In genomic region chr2:203061346-203061745, GRCh38 we compare ENCODE assay signal across 17 cellular contexts. TPM values are rescaled to one million over a fixed set of nuclear protein-coding genes. Genes with fewer than 3 reads are reported as not detected.
DNase-seq lines count a peak whose midpoint lies in the region; ATAC-seq and TF ChIP-seq lines count a peak whose summit lies in the region.
"Had no signal": no experiment of that assay in that cellular context is flagged by ENCODE, and none has a peak within 500 bp of the region (broad histone marks: within the 10 kb centered on the region; RNA-seq: fewer than 3 reads in every experiment).

No MANE protein-coding gene starts in this region.

- H3K4me2 ChIP-seq in hepatocyte: peak overlapping the region; percentile 26

- no peak overlapping the region for H3K27ac Mint-ChIP-seq in activated T-helper 17 cell treated with anti-CD3 and anti-CD28 coated beads, Interleukin-2, amount 50 U/mL, for 72 hours

- WGBS in hepatocyte (ENCODE audit: low lambda C conversion rate, missing lambda C conversion rate): 33% methylated on average over 4 of the region's 4 CpGs

- H3K36me3 ChIP-seq in hepatocyte (replicated peaks; ENCODE audit: insufficient read depth, low read depth): no peaks in the 10 kb centered on the region
- H3K36me3 ChIP-seq in lower lobe of right lung: peaks cover 69% of the 10 kb centered on the region
- H3K36me3 ChIP-seq: WERI-Rb-1 had no signal

- H3K9me2 ChIP-seq in hepatocyte (replicated peaks; ENCODE audit: insufficient read depth): no peaks in the 10 kb centered on the region

- H3K27me3 ChIP-seq in hepatocyte: no peaks in the 10 kb centered on the region
- no peaks in the 10 kb centered on the region for H3K27me3 ChIP-seq in lower lobe of right lung (ENCODE audit: low read depth)

- H3K4me1 ChIP-seq in hepatocyte (ENCODE audit: insufficient read depth): no peaks in the 10 kb centered on the region
- H3K4me1 ChIP-seq in lower lobe of right lung: no peaks in the 10 kb centered on the region
- H3K4me1 ChIP-seq: parathyroid adenoma had no signal

- peak; percentile 26 for ATAC-seq in activated T-helper 17 cell treated with anti-CD3 and anti-CD28 coated beads, Interleukin-2, amount 50 U/mL, for 72 hours (replicated peaks)
- ATAC-seq in HG03196 (IDR thresholded peaks at IDR 0.05; ENCODE audit: unreplicated experiment) (no peak), left lobe of liver (no peak), lower lobe of right lung (no peak)
- ATAC-seq: GM12878 had no signal

- TF ChIP-seq CTCF in hepatocyte (IDR thresholded peaks at IDR 0.05; ENCODE audit: poor library complexity) (no peak), retinal pigment epithelial cell (conservative IDR thresholded peaks at IDR 0.05; ENCODE audit: low read depth, low read length) (no peak), lower lobe of right lung (IDR thresholded peaks at IDR 0.05) (no peak)

- intact Hi-C loops in lower lobe of right lung (cut with DNase I): no loop called here

- H3K4me1 Mint-ChIP-seq in activated T-helper 17 cell treated with anti-CD3 and anti-CD28 coated beads, Interleukin-2, amount 50 U/mL, for 72 hours: no peaks in the 10 kb centered on the region

- DNase-seq in H4 (ENCODE audit: low spot score) (peak; percentile 10), hepatocyte (ENCODE audit: low spot score) (peak; percentile 51), retinal pigment epithelial cell (ENCODE audit: low read depth) (peak; percentile 68), left lobe of liver (ENCODE audit: low spot score) (no peak), lower lobe of right lung (no peak)
- no peak for DNase-seq in activated T-cell treated with anti-CD3 and anti-CD28 coated beads, Interleukin-2, amount 50 U/mL, for 48 hours
- DNase-seq: amygdala, COR-L47, NCI-H1048, NCI-H69, SHP77 treated with DMSO at 0.1 percent for 48 hours, WERI-Rb-1 had no signal

- H3K4me3 ChIP-seq in hepatocyte (no peak overlapping the region), retinal pigment epithelial cell (ENCODE audit: low read length) (no peak overlapping the region), lower lobe of right lung (no peak overlapping the region)
- H3K4me3 ChIP-seq: GM12878 had no signal

- no peaks in the 10 kb centered on the region for H3K79me2 ChIP-seq in hepatocyte
- H3K79me2 ChIP-seq: parathyroid adenoma had no signal

- no peaks in the 10 kb centered on the region for H3K27me3 Mint-ChIP-seq in activated T-helper 17 cell treated with anti-CD3 and anti-CD28 coated beads, Interleukin-2, amount 50 U/mL, for 72 hours

- H3K27ac ChIP-seq in hepatocyte (peak overlapping the region; percentile 68), lower lobe of right lung (no peak overlapping the region)
- H3K27ac ChIP-seq: epithelial cell of prostate, parathyroid adenoma, WERI-Rb-1 had no signal

- no peaks in the 10 kb centered on the region for H3K9me3 Mint-ChIP-seq in activated T-helper 17 cell treated with anti-CD3 and anti-CD28 coated beads, Interleukin-2, amount 50 U/mL, for 72 hours

- H3K4me3 Mint-ChIP-seq in activated T-helper 17 cell treated with anti-CD3 and anti-CD28 coated beads, Interleukin-2, amount 50 U/mL, for 72 hours: no peak overlapping the region

- H3K9me3 ChIP-seq in hepatocyte (ENCODE audit: low read depth): no peaks in the 10 kb centered on the region
- no peaks in the 10 kb centered on the region for H3K9me3 ChIP-seq in lower lobe of right lung

- no peaks in the 10 kb centered on the region for H4K20me1 ChIP-seq in hepatocyte (ENCODE audit: insufficient read depth, poor library complexity, severe bottlenecking)

- no peak overlapping the region for H2AFZ ChIP-seq in hepatocyte
- H2AFZ ChIP-seq: parathyroid adenoma had no signal

- peaks cover 39% of the 10 kb centered on the region for H3K36me3 Mint-ChIP-seq in activated T-helper 17 cell treated with anti-CD3 and anti-CD28 coated beads, Interleukin-2, amount 50 U/mL, for 72 hours (ENCODE audit: low read depth)

RNA-seq across cellular contexts. Expression of gene NBEAL1, which starts 46.7 kb away (rescaled TPM):
- total RNA-seq in H4 (2014; rRNA removed; shearing (Covaris generic)): 3.8 and 5.4 TPM in 2 replicates
- total RNA-seq in activated T-helper 17 cell treated with anti-CD3 and anti-CD28 coated beads, Interleukin-2, amount 50 U/mL, for 72 hours: 10 to 100 TPM; 16.1 to 31.2 TPM
- total RNA-seq in hepatocyte (47.2 and 57.0 TPM in 2 replicates), left lobe of liver (19.9 TPM), lower lobe of right lung (67.2 TPM)
- 22.2 and 28.5 TPM in 2 replicates for polyA plus RNA-seq in hepatocyte

Comparison
In these comparisons a context has a peak if more than half of its experiments do, and no peak if none do; other contexts are left out.
1. DNase-seq: peak in H4 (single experiment), hepatocyte (single experiment) and retinal pigment epithelial cell (single experiment); none in activated T-cell treated with anti-CD3 and anti-CD28 coated beads, Interleukin-2, amount 50 U/mL, for 48 hours (0 of 2), left lobe of liver (single experiment) and lower lobe of right lung (single experiment).